23 cellular contexts compared by ENCODE assay signal in the genomic region with DNA sequence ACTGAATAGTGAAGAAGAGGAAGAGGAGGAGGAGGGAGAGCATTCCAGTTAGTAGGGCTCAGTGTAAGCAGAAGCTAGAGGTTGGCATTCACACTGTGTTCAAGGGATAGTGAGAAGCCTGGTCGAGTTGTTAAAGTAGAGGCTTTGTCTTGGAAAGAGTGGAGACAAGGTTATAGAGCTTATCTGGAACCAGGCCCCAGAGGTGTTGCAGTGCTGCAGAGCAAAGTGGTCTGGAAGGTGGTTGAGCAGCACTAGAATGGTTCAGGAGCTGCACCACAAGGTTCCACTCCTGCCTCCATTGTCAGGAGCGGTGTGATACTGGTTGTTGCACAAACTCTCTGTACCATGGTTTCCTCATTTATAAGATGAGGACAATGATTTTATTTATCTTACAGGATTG.
"Had no signal": no experiment of that assay in that cellular context is flagged by ENCODE, and none has a peak within 500 bp of the region (broad histone marks: within the 10 kb centered on the region; RNA-seq: fewer than 3 reads in every experiment).

No MANE protein-coding gene starts in this region.

- H3K4me1 ChIP-seq: breast epithelium, left lung, uterus had no signal

- H3K36me3 ChIP-seq: breast epithelium, left lung, transverse colon, uterus had no signal

- H3K27me3 ChIP-seq: breast epithelium, dorsolateral prefrontal cortex, left lung, transverse colon, uterus had no signal

- H3K4me3 ChIP-seq: breast epithelium, dorsolateral prefrontal cortex, left lung, transverse colon, uterus had no signal

- ATAC-seq: activated T-cell treated with anti-CD3 and anti-CD28 coated beads, Interleukin-2, amount 50 U/mL, for 4 hours; effector memory CD8-positive, alpha-beta T cell; esophagus mucosa; left lung; natural killer cell; stimulated activated naive B cell treated with anti-CD40 and anti-IgM and Interleukin-4, amounts not matched to agents 10 μg/mL and 1 μg/mL and 100 μg/mL, for 72 hours had no signal

- DNase-seq: activated CD4-positive, alpha-beta T cell treated with anti-CD3 and anti-CD28 coated beads for 4 hours; activated CD4-positive, alpha-beta T cell treated with anti-CD3 and anti-CD28 coated beads, Interleukin-2, amount 50 U/mL, for 48 hours; activated CD4-positive, CD25-positive, alpha-beta regulatory T cell; activated CD8-positive, alpha-beta memory T cell treated with anti-CD3 and anti-CD28 coated beads, Interleukin-2, amount 50 U/mL, for 48 hours; activated naive CD4-positive, alpha-beta T cell treated with Interleukin-2 at 50 U/mL for 16 hours; activated naive CD8-positive, alpha-beta T cell treated with anti-CD3 and anti-CD28 coated beads for 36 hours; activated T-cell treated with anti-CD3 and anti-CD28 coated beads, Interleukin-2, amount 50 U/mL, for 4 hours; dorsolateral prefrontal cortex; effector memory CD8-positive, alpha-beta T cell; hippocampal formation; kidney glomerular epithelial cell; left lung; mammary epithelial cell; midbrain; natural killer cell; retina; stimulated activated CD4-positive, alpha-beta T cell treated with anti-CD3 and anti-CD28 coated beads, Interleukin-2, amount 100 ng/mL, for 48 hours; stimulated activated CD8-positive, alpha-beta memory T cell treated with anti-CD3 and anti-CD28 coated beads, Interleukin-4, amount 100 ng/mL, for 48 hours; stimulated activated naive B cell treated with anti-CD40 and anti-IgM and Interleukin-4, amounts not matched to agents 10 μg/mL and 1 μg/mL and 100 μg/mL, for 72 hours; transverse colon; uterus had no signal

- H3K9me3 ChIP-seq: breast epithelium, left lung, transverse colon, uterus had no signal

- H3K27ac ChIP-seq: breast epithelium, left lung, uterus had no signal
